Comparison of ENCODE assay signal across 17 cellular contexts in the genomic region with DNA sequence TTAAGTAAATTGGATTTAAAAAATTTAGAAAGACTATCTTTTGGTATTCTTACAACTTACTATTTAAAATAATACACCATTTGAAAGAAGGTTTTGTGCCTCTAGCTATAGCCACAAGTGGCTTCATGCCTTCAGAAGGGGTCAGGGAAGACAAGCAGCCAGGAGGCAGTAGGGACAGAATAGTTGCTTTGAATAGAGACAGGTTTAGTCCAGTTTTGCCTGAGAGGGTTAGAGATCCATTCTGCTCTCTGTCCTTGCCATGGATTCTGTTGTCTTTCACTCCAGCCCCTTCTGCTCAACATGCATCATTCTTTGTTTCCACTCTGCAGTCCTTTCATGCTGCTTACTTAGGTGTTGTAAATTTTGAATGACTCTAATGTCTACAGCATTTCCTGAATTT.
DNase-seq lines count a peak whose midpoint lies in the region; ATAC-seq lines count a peak whose summit lies in the region.
"Had no signal": no experiment of that assay in that cellular context is flagged by ENCODE, and none has a peak within 500 bp of the region (broad histone marks: within the 10 kb centered on the region; RNA-seq: fewer than 3 reads in every experiment).

No MANE protein-coding gene starts in this region.

- ATAC-seq in GM19328 (IDR thresholded peaks at IDR 0.05; ENCODE audit: unreplicated experiment) (no peak), GM18861 (IDR thresholded peaks at IDR 0.05; ENCODE audit: unreplicated experiment) (no peak)
- ATAC-seq: Panc1, SK-N-SH treated with all-trans-retinoic acid at 6 μM for 48 hours had no signal

- DNase-seq in NCI-H748 (lab: John Stamatoyannopoulos, UW; ENCODE audit: unreplicated experiment) (peak; percentile 10), NCI-H748 treated with DMSO at 0.1 percent for 48 hours (lab: John Stamatoyannopoulos, UW) (no peak), NCI-H69 (lab: John Stamatoyannopoulos, UW) (peak; percentile 34), left kidney (ENCODE audit: low read depth, low spot score) (peak; percentile 55), head of caudate nucleus (no peak), amygdala (lab: John Stamatoyannopoulos, UW) (no peak)
- DNase-seq: DMS 273 treated with DMSO at 0.1 percent for 48 hours, GOT3, KBM-7, NCI-H1694, NCI-H2171, NCI-H446, T-helper 1 cell had no signal

- intact Hi-C loops in head of caudate nucleus (cut with DNase I), result no loop called here

Comparison
In these comparisons a context has a peak if more than half of its experiments do, and no peak if none do; other contexts are left out.
1. DNase-seq: peak in NCI-H748 (single experiment), NCI-H69 (single experiment) and left kidney (single experiment); none in NCI-H748 treated with DMSO at 0.1 percent for 48 hours (single experiment), head of caudate nucleus (0 of 42) and amygdala (0 of 56).